In the genomic region with DNA sequence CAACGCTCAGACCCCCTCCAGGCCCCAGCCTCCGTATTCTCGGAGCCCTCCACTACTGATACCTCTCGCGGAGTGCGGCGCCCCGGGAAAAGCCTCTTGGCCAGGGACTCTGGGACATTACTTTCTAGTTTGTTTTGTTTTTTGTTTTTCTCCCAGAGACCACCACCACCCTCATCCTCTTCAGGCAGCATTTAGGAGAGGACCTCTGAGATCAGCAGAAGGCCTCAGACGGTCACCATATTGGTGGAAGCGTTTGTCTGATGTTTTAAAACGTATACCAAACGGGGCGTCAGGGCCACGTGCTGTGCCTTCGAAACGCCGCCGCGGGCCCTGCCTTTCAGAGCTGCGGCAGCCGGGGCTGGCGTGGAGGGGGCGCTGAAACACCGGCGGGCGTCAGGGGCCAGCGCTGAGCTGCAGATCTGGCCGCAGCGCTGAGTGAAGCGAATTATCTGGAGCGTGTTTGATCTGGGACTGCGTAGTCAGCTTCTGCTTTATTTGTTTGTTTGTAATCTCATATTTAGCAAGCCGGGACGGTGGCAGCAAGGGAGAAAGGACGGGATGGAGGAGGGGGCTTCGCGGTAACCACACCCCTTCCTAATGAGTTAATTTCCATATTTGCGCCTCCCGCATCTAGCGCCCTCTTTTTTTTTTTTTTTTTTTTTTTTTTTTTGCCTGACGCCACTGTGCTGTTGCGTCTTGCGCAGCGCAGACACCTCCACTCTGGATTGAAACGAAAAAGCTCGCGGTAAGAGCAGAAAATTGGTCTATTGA, we compare ENCODE assay signal across 3 cellular contexts.
TF ChIP-seq lines count a peak whose summit lies in the region.

No MANE protein-coding gene starts in this region.

TF ChIP-seq in liver, 16 proteins besides CTCF, POLR2A, EP300 and RAD21:
- TF ChIP-seq RXRA (IDR thresholded peaks at IDR 0.05), result no peak
- TF ChIP-seq, protein P1, sequence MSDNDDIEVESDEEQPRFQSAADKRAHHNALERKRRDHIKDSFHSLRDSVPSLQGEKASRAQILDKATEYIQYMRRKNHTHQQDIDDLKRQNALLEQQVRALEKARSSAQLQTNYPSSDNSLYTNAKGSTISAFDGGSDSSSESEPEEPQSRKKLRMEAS (IDR thresholded peaks at IDR 0.05), result peak; percentile 34

TF ChIP-seq in HepG2, 621 proteins besides CTCF, POLR2A, EP300 and RAD21:
- TF ChIP-seq, protein P2, sequence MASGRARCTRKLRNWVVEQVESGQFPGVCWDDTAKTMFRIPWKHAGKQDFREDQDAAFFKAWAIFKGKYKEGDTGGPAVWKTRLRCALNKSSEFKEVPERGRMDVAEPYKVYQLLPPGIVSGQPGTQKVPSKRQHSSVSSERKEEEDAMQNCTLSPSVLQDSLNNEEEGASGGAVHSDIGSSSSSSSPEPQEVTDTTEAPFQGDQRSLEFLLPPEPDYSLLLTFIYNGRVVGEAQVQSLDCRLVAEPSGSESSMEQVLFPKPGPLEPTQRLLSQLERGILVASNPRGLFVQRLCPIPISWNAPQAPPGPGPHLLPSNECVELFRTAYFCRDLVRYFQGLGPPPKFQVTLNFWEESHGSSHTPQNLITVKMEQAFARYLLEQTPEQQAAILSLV (CRISPR knock-in tag; IDR thresholded peaks at IDR 0.05; ENCODE audit: borderline replicate concordance), result no peak
- TF ChIP-seq ZBTB7A (CRISPR knock-in tag; IDR thresholded peaks at IDR 0.05), result no peak
- no peak for TF ChIP-seq ISX (CRISPR knock-in tag; conservative IDR thresholded peaks at IDR 0.05)
- no peak for TF ChIP-seq NR3C1 (CRISPR knock-in tag; IDR thresholded peaks at IDR 0.05)
- no peak for TF ChIP-seq ZNF136 (CRISPR knock-in tag; IDR thresholded peaks at IDR 0.05; ENCODE audit: low read depth)
- TF ChIP-seq ZNF343 (CRISPR knock-in tag; IDR thresholded peaks at IDR 0.05), result no peak
- no peak for TF ChIP-seq ZNF567 (CRISPR knock-in tag; IDR thresholded peaks at IDR 0.05; ENCODE audit: borderline replicate concordance)
- no peak for TF ChIP-seq KMT2B (CRISPR knock-in tag; IDR thresholded peaks at IDR 0.05)
- no peak for TF ChIP-seq CREB1 (IDR thresholded peaks at IDR 0.05)
- no peak for TF ChIP-seq CREB1 (CRISPR knock-in tag; IDR thresholded peaks at IDR 0.05)
- TF ChIP-seq ZNF790 (CRISPR knock-in tag; IDR thresholded peaks at IDR 0.05; ENCODE audit: borderline replicate concordance), result no peak
- no peak for TF ChIP-seq ISL2 (CRISPR knock-in tag; IDR thresholded peaks at IDR 0.05)
- TF ChIP-seq MBD4 (IDR thresholded peaks at IDR 0.05; ENCODE audit: borderline replicate concordance, low read length), result no peak

TF ChIP-seq in GM12878, 131 proteins besides CTCF, POLR2A, EP300 and RAD21:
- TF ChIP-seq ZNF384 (IDR thresholded peaks at IDR 0.05; ENCODE audit: borderline replicate concordance, low read depth, low read length) (peak; percentile 55; the same call in 1 of the 2 replicates), STAT3 (IDR thresholded peaks at IDR 0.05; ENCODE audit: low read depth, low read length) (no peak)
